Comparison of ENCODE assay signal across 8 cellular contexts in genomic region chr7:2633538-2634264, GRCh38.
DNase-seq lines count a peak whose midpoint lies in the region; ATAC-seq lines count a peak whose summit lies in the region.

No MANE protein-coding gene starts in this region.

- no peaks in the 10 kb centered on the region for H3K36me3 ChIP-seq in endocrine pancreas (ENCODE audit: control insufficient read depth, insufficient read depth, low read length)
- no peaks in the 10 kb centered on the region for H3K36me3 ChIP-seq in mucosa of stomach (ENCODE audit: control insufficient read depth, insufficient read depth, low read length)

- H3K4me1 ChIP-seq in endocrine pancreas (ENCODE audit: control insufficient read depth, insufficient read depth, low read length) (no peaks in the 10 kb centered on the region), mucosa of stomach (ENCODE audit: control insufficient read depth, insufficient read depth, low read length) (peaks cover 46% of the 10 kb centered on the region)

- no peak for ATAC-seq in GM18519 (IDR thresholded peaks at IDR 0.05; ENCODE audit: low FRiP score, unreplicated experiment)

- H3K9me3 ChIP-seq in endocrine pancreas (ENCODE audit: control insufficient read depth, low read length): no peaks in the 10 kb centered on the region
- no peaks in the 10 kb centered on the region for H3K9me3 ChIP-seq in mucosa of stomach (ENCODE audit: control insufficient read depth, low read length)

- H3K9ac ChIP-seq in endocrine pancreas (ENCODE audit: control insufficient read depth, insufficient read depth, low read length) (peak overlapping the region; percentile 73), mucosa of stomach (ENCODE audit: low read length) (peak overlapping the region; percentile 93)

- in situ Hi-C loops in ACHN (cut with HindIII; ENCODE audit: low pct_ligation_motif_present, low pct_unique_long_range_greater_than_20kb, low sequenced_read_pairs): no loop called here

- H3K4me3 ChIP-seq in endocrine pancreas (ENCODE audit: control insufficient read depth, insufficient read depth, low read length) (no peak overlapping the region), mucosa of stomach (ENCODE audit: low read length) (peak overlapping the region; percentile 89)

- DNase-seq in ACHN: peak; percentile 93
- peak; percentile 86 for DNase-seq in HCEC 1CT
- peak; percentile 60 for DNase-seq in activated CD4-positive, alpha-beta T cell treated with anti-CD3 and anti-CD28 coated beads for 48 hours
- peak; percentile 81 for DNase-seq in stromal cell of bone marrow (ENCODE audit: low read depth)
- no peak for DNase-seq in NCI-H2081 treated with DMSO at 0.1 percent for 48 hours (lab: John Stamatoyannopoulos, UW)

- no peaks in the 10 kb centered on the region for H3K27me3 ChIP-seq in endocrine pancreas (ENCODE audit: control insufficient read depth, insufficient read depth, low read length)
- H3K27me3 ChIP-seq in mucosa of stomach (ENCODE audit: control insufficient read depth, insufficient read depth, low read length): peaks cover 10% of the 10 kb centered on the region
